In the genomic region with DNA sequence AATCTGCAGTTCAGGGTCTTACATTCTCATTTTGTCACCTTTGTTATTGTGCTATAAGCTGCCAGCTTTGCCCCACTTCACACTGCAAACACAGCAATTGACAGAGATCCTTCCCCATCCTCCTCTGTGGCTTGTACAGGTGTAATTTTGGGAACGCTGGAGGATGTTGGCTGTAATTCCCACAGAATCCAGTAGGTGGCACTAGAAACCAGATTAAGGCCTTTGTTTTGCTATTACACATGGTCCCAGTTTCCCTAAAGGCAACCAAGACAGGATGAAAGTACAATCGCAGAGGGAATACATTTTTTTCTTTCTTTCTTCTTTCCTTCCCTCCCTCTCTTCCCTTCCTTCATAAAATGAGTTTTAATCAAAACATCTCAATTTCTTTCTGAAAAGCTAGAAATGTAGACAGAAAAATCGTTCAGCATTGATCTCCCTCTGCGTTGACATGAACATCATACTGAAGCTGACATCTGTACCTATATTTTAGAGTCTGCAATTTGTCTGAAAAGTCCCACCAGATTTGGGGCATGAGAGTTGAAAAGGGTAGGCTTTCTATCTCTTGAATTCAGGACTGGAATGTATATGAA, we compare ENCODE assay signal across 7 cellular contexts. TPM values are rescaled to one million over a fixed set of nuclear protein-coding genes. Genes with fewer than 3 reads are reported as not detected.
DNase-seq lines count a peak whose midpoint lies in the region; ATAC-seq and TF ChIP-seq lines count a peak whose summit lies in the region.

No MANE protein-coding gene starts in this region.

- ATAC-seq in DND-41 (ENCODE audit: insufficient read depth, low read depth), result peak; percentile 79
- peak; percentile 73 for ATAC-seq in GM19351 (IDR thresholded peaks at IDR 0.05; ENCODE audit: unreplicated experiment)
- peak; percentile 40 for ATAC-seq in left colon
- no peak for ATAC-seq in stimulated activated naive CD8-positive, alpha-beta T cell treated with anti-CD3 and anti-CD28 coated beads, Interleukin-15, Interleukin-2, amounts not matched to agents 100 U/mL and 50 U/mL, for 24 hours

- H3K4me1 ChIP-seq in DND-41 (ENCODE audit: insufficient read depth, low read length) (no peaks in the 10 kb centered on the region), Peyer's patch (no peaks in the 10 kb centered on the region), breast epithelium (no peaks in the 10 kb centered on the region)

- no peak overlapping the region for H2AFZ ChIP-seq in DND-41 (ENCODE audit: low read depth, low read length)

- H3K4me3 ChIP-seq in DND-41 (ENCODE audit: low read depth in 1 of 2, low read length in 2 of 2) (no peak overlapping the region), Peyer's patch (no peak overlapping the region), breast epithelium (no peak overlapping the region)

- H3K9ac ChIP-seq in DND-41 (ENCODE audit: low read depth, low read length), result no peak overlapping the region

- no peak overlapping the region for H3K4me2 ChIP-seq in DND-41 (ENCODE audit: insufficient read depth, low read length)

- H3K27ac ChIP-seq in DND-41 (ENCODE audit: low read length) (no peak overlapping the region), Peyer's patch (no peak overlapping the region), breast epithelium (no peak overlapping the region)

- H3K79me2 ChIP-seq in DND-41 (ENCODE audit: insufficient read depth, low read length), result no peaks in the 10 kb centered on the region

- no peaks in the 10 kb centered on the region for H3K9me3 ChIP-seq in DND-41 (ENCODE audit: insufficient read depth, low read length, severe bottlenecking)
- H3K9me3 ChIP-seq in Peyer's patch, result no peaks in the 10 kb centered on the region
- H3K9me3 ChIP-seq in breast epithelium, result no peaks in the 10 kb centered on the region

- no peaks in the 10 kb centered on the region for H3K27me3 ChIP-seq in DND-41 (ENCODE audit: insufficient read depth, low read length, poor library complexity)
- H3K27me3 ChIP-seq in Peyer's patch, result no peaks in the 10 kb centered on the region
- no peaks in the 10 kb centered on the region for H3K27me3 ChIP-seq in breast epithelium

- intact Hi-C loops in breast epithelium (cut with DNase I; ENCODE audit: low total_unique reads), result no loop called here
- intact Hi-C loops in left colon (cut with DNase I, micrococcal nuclease), result loop anchor here in 1 of 2 donors (10.0 kb wide), 1 partner anchor 1627 kb away; no protein-coding TSS in a partner anchor

- TF ChIP-seq CTCF in DND-41 (IDR thresholded peaks at IDR 0.05; ENCODE audit: borderline replicate concordance, extremely low read depth, low read length, poor library complexity, severe bottlenecking) (peak; percentile 95), Peyer's patch (IDR thresholded peaks at IDR 0.05) (peak; percentile 33 to 85 (median 74)), breast epithelium (IDR thresholded peaks at IDR 0.05) (peak; percentile 61 to 88 (median 71))

- peak; percentile 53 for DNase-seq in DND-41
- DNase-seq in HuH-7 (ENCODE audit: low spot score), result peak; percentile 50
- peak in 2 of 3 donors; percentile 17 to 59 for DNase-seq in Peyer's patch
- DNase-seq in breast epithelium (ENCODE audit: low spot score in 2 of 2), result no peak
- peak in 1 of 2 donors; percentile 21 for DNase-seq in left colon
- DNase-seq in stimulated activated naive CD8-positive, alpha-beta T cell treated with anti-CD3 and anti-CD28 coated beads, Interleukin-15, Interleukin-2, amounts not matched to agents 100 U/mL and 50 U/mL, for 24 hours, result peak; percentile 42

- H4K20me1 ChIP-seq in DND-41 (ENCODE audit: insufficient read depth, low read length), result no peaks in the 10 kb centered on the region

- no peaks in the 10 kb centered on the region for H3K36me3 ChIP-seq in DND-41 (ENCODE audit: insufficient read depth, low read length)
- no peaks in the 10 kb centered on the region for H3K36me3 ChIP-seq in Peyer's patch
- H3K36me3 ChIP-seq in breast epithelium, result no peaks in the 10 kb centered on the region

- TF ChIP-seq POLR2A in Peyer's patch (IDR thresholded peaks at IDR 0.05) (no peak), breast epithelium (IDR thresholded peaks at IDR 0.05) (no peak)

RNA-seq across cellular contexts. Expression of a gene that starts 21.3 kb away (rescaled TPM):
- total RNA-seq in Peyer's patch (not detected), breast epithelium (under 1 TPM in 1 of 3 donors, not detected in 2; 0.15 TPM), left colon (under 1 TPM; 0.09 to 0.89 TPM)

RNA-seq across cellular contexts. Expression of a gene that starts 48.7 kb away (rescaled TPM):
- total RNA-seq in Peyer's patch (not detected), breast epithelium (not detected), left colon (not detected)

Comparison
In these comparisons a context has a peak if more than half of its experiments do, and no peak if none do; other contexts are left out.
1. DNase-seq: peak in DND-41 (single experiment), HuH-7 (single experiment), Peyer's patch (2 of 3) and stimulated activated naive CD8-positive, alpha-beta T cell treated with anti-CD3 and anti-CD28 coated beads, Interleukin-15, Interleukin-2, amounts not matched to agents 100 U/mL and 50 U/mL, for 24 hours (single experiment); none in breast epithelium (0 of 2).
2. Peak in every context shown above with its lines, with median percentiles within 50 percentile points of each other: CTCF ChIP-seq.